Comparison of ENCODE assay signal across 8 cellular contexts in genomic region chr19:35000647-35001501, GRCh38. TPM values are rescaled to one million over a fixed set of nuclear protein-coding genes. Genes with fewer than 3 reads are reported as not detected.
DNase-seq lines count a peak whose midpoint lies in the region; ATAC-seq lines count a peak whose summit lies in the region.

No MANE protein-coding gene starts in this region.

- peaks cover 27% of the 10 kb centered on the region for H3K4me1 ChIP-seq in HUES6 (ENCODE audit: control insufficient read depth, insufficient read depth, low read length)

- DNase-seq in GM03348 (ENCODE audit: low spot score) = peak; percentile 73
- peak; percentile 39 to 77 (median 60) for DNase-seq in T-cell
- DNase-seq in astrocyte of the hippocampus (ENCODE audit: low read depth, low spot score) = peak; percentile 59
- DNase-seq in iPS-NIHi11 (ENCODE audit: low spot score) = peak; percentile 40
- DNase-seq in stimulated activated CD4-positive, alpha-beta T cell treated with anti-CD3 and anti-CD28 coated beads, Interleukin-12 subunit alpha, Interleukin-12 subunit beta, amount 100 ng/mL, for 4 hours = peak; percentile 55

- H3K27ac Mint-ChIP-seq in T-cell = peak overlapping the region; percentile 98 to 99

- no peaks in the 10 kb centered on the region for H3K27me3 ChIP-seq in HUES6 (ENCODE audit: control insufficient read depth, insufficient read depth, low read length)

- peak overlapping the region; percentile 83 for H3K9ac ChIP-seq in HUES6 (ENCODE audit: low read length)

- H3K27ac ChIP-seq in HUES6 (ENCODE audit: low read depth, low read length) = peak overlapping the region; percentile 71

- CTCF ChIA-PET in T-cell (lab: Charles Lee) = interaction anchor here in 1 of 2 donors (0.6 to 1.9 kb wide), 3 partner anchors 11 to 1214 kb away, joined by 3 to 15 read pairs (median 12); partner anchors contain the start of genes ZNF146 and ZNF565

- H3K36me3 Mint-ChIP-seq in T-cell = peaks cover 11% of the 10 kb centered on the region

- no peaks in the 10 kb centered on the region for H3K27me3 Mint-ChIP-seq in T-cell

- POLR2A ChIA-PET in T-cell (lab: Charles Lee) = interaction anchor here (0.6 to 1.6 kb wide), 5 partner anchors 12 to 161 kb away, joined by 3 to 11 read pairs (median 3); no protein-coding TSS in a partner anchor

- ATAC-seq in T-cell (replicated peaks in 1 of 4) (peak; percentile 35 to 53 (median 37)), GM21526 (IDR thresholded peaks at IDR 0.05; ENCODE audit: low FRiP score, unreplicated experiment) (no peak), HG02973 (IDR thresholded peaks at IDR 0.05; ENCODE audit: unreplicated experiment) (no peak)

- H3K4me3 Mint-ChIP-seq in T-cell = peak overlapping the region; percentile 91 to 98 (median 98)

- H3K4me3 ChIP-seq in HUES6 (ENCODE audit: low read depth, low read length) = peak overlapping the region; percentile 96

- H3K36me3 ChIP-seq in HUES6 (ENCODE audit: control insufficient read depth, insufficient read depth, low read length) = peaks cover 27% of the 10 kb centered on the region

- no peaks in the 10 kb centered on the region for H3K9me3 ChIP-seq in HUES6 (ENCODE audit: control insufficient read depth, insufficient read depth, low read depth, low read length)

- H3K4me1 Mint-ChIP-seq in T-cell = peaks cover 73 to 81% (median 78%) of the 10 kb centered on the region in 3 donors

- no peaks in the 10 kb centered on the region for H3K9me3 Mint-ChIP-seq in T-cell

RNA-seq across cellular contexts. Expression of gene GRAMD1A, which starts 0.8 kb away (rescaled TPM):
- total RNA-seq in T-cell = 100 to 1,000 TPM; 189 to 318 (median 227) TPM

RNA-seq across cellular contexts. Expression of gene SCN1B, which starts 29.4 kb away (rescaled TPM):
- 1 to 10 TPM; 1.1 to 4.3 (median 3.7) TPM for total RNA-seq in T-cell

RNA-seq across cellular contexts. Expression of gene ZNF792, which starts 36.8 kb away (rescaled TPM):
- 10 to 100 TPM; 14.1 to 29.0 (median 26.8) TPM for total RNA-seq in T-cell

RNA-seq across cellular contexts. Expression of gene HPN, which starts 40.6 kb away (rescaled TPM):
- under 1 TPM in 3 of 5 donors, not detected in 2; 0.41 to 0.51 (median 0.46) TPM for total RNA-seq in T-cell

Comparison
In these comparisons a context has a peak if more than half of its experiments do, and no peak if none do; other contexts are left out.
1. ATAC-seq: peak in T-cell (4 of 4); none in GM21526 (single experiment) and HG02973 (single experiment).
2. Peak in every context shown above with its lines, with median percentiles within 50 percentile points of each other: DNase-seq.